In the genomic region with DNA sequence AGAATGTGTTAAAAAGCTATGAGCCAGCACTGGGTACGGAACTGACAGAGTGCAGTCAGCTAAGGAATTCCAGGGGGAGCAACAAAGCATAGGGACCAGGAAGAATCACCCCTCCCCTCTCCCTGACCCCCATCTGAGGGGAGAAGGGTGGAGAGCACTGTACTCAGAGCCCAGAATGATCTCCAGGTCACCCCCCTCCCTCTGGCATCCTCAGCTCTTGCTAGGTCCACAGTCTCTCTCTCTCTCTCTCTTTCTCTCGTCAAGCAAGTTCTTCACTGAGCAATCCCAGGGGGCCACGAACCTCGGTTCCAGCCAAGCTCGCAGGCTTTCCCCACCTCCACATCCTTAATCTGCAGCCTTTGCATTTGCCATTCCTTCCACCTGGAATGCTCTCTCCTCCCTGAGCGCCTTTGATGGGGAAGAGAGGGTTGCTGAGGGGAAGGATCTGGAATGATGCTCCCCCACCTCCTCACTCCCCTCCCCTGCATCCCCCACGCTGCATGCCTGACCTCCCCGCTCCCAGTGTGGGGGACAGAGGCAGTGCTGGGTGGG, we compare ENCODE assay signal across 10 cellular contexts. TPM values are rescaled to one million over a fixed set of nuclear protein-coding genes. Genes with fewer than 3 reads are reported as not detected.
DNase-seq lines count a peak whose midpoint lies in the region; ATAC-seq, FAIRE-seq and TF ChIP-seq lines count a peak whose summit lies in the region.
"Had no signal": no experiment of that assay in that cellular context is flagged by ENCODE, and none has a peak within 500 bp of the region (broad histone marks: within the 10 kb centered on the region; RNA-seq: fewer than 3 reads in every experiment).

No MANE protein-coding gene starts in this region.

- POLR2A ChIA-PET in AG04449 (lab: Yijun Ruan, JAX): interaction anchor here (0.6 kb wide), 1 partner anchor 47 kb away, joined by 3 read pairs; no protein-coding TSS in a partner anchor

- H3K4me3 Mint-ChIP-seq in activated T-cell treated with anti-CD3 and anti-CD28 coated beads, Interleukin-2, amount 50 U/mL, for 4 hours: no peak overlapping the region

- no peak for FAIRE-seq in GM19239 (lab: Jason Lieb, UNC)

- intact Hi-C loops in left colon (cut with DNase I, micrococcal nuclease): no loop called here

- H3K9me3 Mint-ChIP-seq in activated T-cell treated with anti-CD3 and anti-CD28 coated beads, Interleukin-2, amount 50 U/mL, for 4 hours: no peaks in the 10 kb centered on the region

- TF ChIP-seq CTCF in AG04449 (IDR thresholded peaks at IDR 0.05; ENCODE audit: insufficient read depth, low read length, missing control alignments) (peak; percentile 65), coronary artery (IDR thresholded peaks at IDR 0.05) (no peak)

- H3K4me1 Mint-ChIP-seq in activated T-cell treated with anti-CD3 and anti-CD28 coated beads, Interleukin-2, amount 50 U/mL, for 4 hours (ENCODE audit: low read depth): peaks cover 5% of the 10 kb centered on the region

- H3K36me3 Mint-ChIP-seq in activated T-cell treated with anti-CD3 and anti-CD28 coated beads, Interleukin-2, amount 50 U/mL, for 4 hours (ENCODE audit: insufficient read depth): no peaks in the 10 kb centered on the region

- H3K4me3 ChIP-seq in AG04449 (ENCODE audit: low read depth, low read length) (no peak overlapping the region; the same call in 1 of the 2 replicates), coronary artery (peak overlapping the region; percentile 59)
- H3K4me3 ChIP-seq: transverse colon had no signal

- no peaks in the 10 kb centered on the region for H3K27me3 Mint-ChIP-seq in activated T-cell treated with anti-CD3 and anti-CD28 coated beads, Interleukin-2, amount 50 U/mL, for 4 hours (ENCODE audit: low read depth)

- peak overlapping the region in 1 of 2 donors; percentile 60 for H3K27ac ChIP-seq in coronary artery
- H3K27ac ChIP-seq: transverse colon had no signal

- CTCF ChIA-PET in AG04449 (lab: Yijun Ruan, JAX): interaction anchor here (0.9 to 1.7 kb wide), 7 partner anchors 8 to 196 kb away, joined by 3 to 5 read pairs (median 4); no protein-coding TSS in a partner anchor

- DNase-seq in AG04449 (ENCODE audit: low read depth, low spot score) (no peak), NCI-H128 (lab: John Stamatoyannopoulos, UW; ENCODE audit: unreplicated experiment) (peak; percentile 34), coronary artery (ENCODE audit: low spot score) (no peak), left colon (peak in 1 of 2 donors; percentile 25), GM19239 (ENCODE audit: insufficient read length, low spot score) (no peak), KG1 (lab: John Stamatoyannopoulos, UW) (no peak), A172 (ENCODE audit: low spot score) (no peak)
- no peak for DNase-seq in activated T-cell treated with anti-CD3 and anti-CD28 coated beads, Interleukin-2, amount 50 U/mL, for 4 hours
- DNase-seq: activated CD4-positive, CD25-positive, alpha-beta regulatory T cell treated with anti-CD3 and anti-CD28 coated beads, Interleukin-2, amount 50 U/mL, for 72 hours; transverse colon had no signal

- ATAC-seq in left colon: peak; percentile 16
- ATAC-seq in activated T-cell treated with anti-CD3 and anti-CD28 coated beads, Interleukin-2, amount 50 U/mL, for 4 hours: no peak

RNA-seq across cellular contexts. Expression of a gene that starts 6.7 kb away (rescaled TPM):
- total RNA-seq in left colon: 100 to 1,000 TPM in 1 of 2 donors, 10 to 100 TPM in 1; 97.7 to 144 TPM
- 10 to 100 TPM; 82.2 to 98.7 (median 87.1) TPM for total RNA-seq in activated T-cell treated with anti-CD3 and anti-CD28 coated beads, Interleukin-2, amount 50 U/mL, for 4 hours
- 7.5 and 9.1 TPM in 2 replicates for total RNA-seq in A172 (2014; rRNA removed; shearing (Covaris generic))
